19 cellular contexts compared by ENCODE assay signal in genomic region chr5:31119938-31120641, GRCh38.
A peak's percentile ranks its signal among the peaks of the same experiment; 100 is the strongest.
DNase-seq lines count a peak whose midpoint lies in the region; ATAC-seq and TF ChIP-seq lines count a peak whose summit lies in the region.
"Had no signal": no experiment of that assay in that cellular context is flagged by ENCODE, and none has a peak within 500 bp of the region (broad histone marks: within the 10 kb centered on the region; RNA-seq: fewer than 3 reads in every experiment).

No MANE protein-coding gene starts in this region.

- DNase-seq in COR-L47 (lab: John Stamatoyannopoulos, UW) (peak; percentile 5), RPMI7951 (ENCODE audit: low read depth) (peak; percentile 11), kidney glomerular epithelial cell (lab: John Stamatoyannopoulos, UW) (peak; percentile 98), tibial nerve (ENCODE audit: low spot score in 2 of 2) (no peak), ovary (no peak), NCI-H345 treated with DMSO at 0.1 percent for 48 hours (lab: John Stamatoyannopoulos, UW; ENCODE audit: unreplicated experiment) (no peak)
- DNase-seq: activated CD8-positive, alpha-beta memory T cell treated with anti-CD3 and anti-CD28 coated beads, Interleukin-2, amount 10 ng/mL, durations not matched to agents 7 days and 5 days; Caco-2; dermis blood vessel endothelial cell; hippocampal formation; left ventricle myocardium superior; NCI-H1930; NCI-H526 treated with DMSO at 0.1 percent for 48 hours; stimulated activated naive CD8-positive, alpha-beta T cell treated with anti-CD3 and anti-CD28 coated beads, Interleukin-15, amount 100 ng/mL, for 72 hours had no signal

- H3K27ac ChIP-seq in tibial nerve (no peak overlapping the region), ovary (no peak overlapping the region)
- H3K27ac ChIP-seq: KMS-11, vagina had no signal

- TF ChIP-seq POLR2A in tibial nerve (IDR thresholded peaks at IDR 0.05) (no peak), ovary (IDR thresholded peaks at IDR 0.05) (no peak)

- no peak overlapping the region for H3K4me3 ChIP-seq in tibial nerve
- H3K4me3 ChIP-seq in ovary, result no peak overlapping the region
- H3K4me3 ChIP-seq: vagina had no signal

- H3K36me3 ChIP-seq in tibial nerve, result no peaks in the 10 kb centered on the region
- H3K36me3 ChIP-seq in ovary, result no peaks in the 10 kb centered on the region
- H3K36me3 ChIP-seq: vagina had no signal

- intact Hi-C loops in ovary (cut with DNase I), result no loop called here

- 46 to 47% methylated on average over 7 of the region's 7 CpGs for WGBS in tibial nerve, 2 donors
- WGBS in ovary, 3 donors, result 73 to 76% (median 74%) methylated on average over 7 of the region's 7 CpGs

- H3K27me3 ChIP-seq in tibial nerve, result no peaks in the 10 kb centered on the region
- no peaks in the 10 kb centered on the region for H3K27me3 ChIP-seq in ovary
- H3K27me3 ChIP-seq: vagina had no signal

- TF ChIP-seq CTCF in tibial nerve (IDR thresholded peaks at IDR 0.05), result no peak
- no peak for TF ChIP-seq CTCF in ovary (IDR thresholded peaks at IDR 0.05)

- no peak for ATAC-seq in GM18858 (IDR thresholded peaks at IDR 0.05; ENCODE audit: unreplicated experiment)
- ATAC-seq: activated CD8-positive, alpha-beta memory T cell treated with anti-CD3 and anti-CD28 coated beads, Interleukin-2, amount 10 ng/mL, durations not matched to agents 7 days and 5 days; HCT116; left ventricle myocardium superior; stimulated activated naive CD8-positive, alpha-beta T cell treated with anti-CD3 and anti-CD28 coated beads, Interleukin-15, amount 100 ng/mL, for 72 hours had no signal

- H3K4me1 ChIP-seq in tibial nerve, result peaks cover 0 to 7% (median 0%) of the 10 kb centered on the region in 4 donors
- H3K4me1 ChIP-seq in ovary (ENCODE audit: insufficient read depth), result no peaks in the 10 kb centered on the region
- H3K4me1 ChIP-seq: vagina had no signal

- TF ChIP-seq RAD21 in Ishikawa (IDR thresholded peaks at IDR 0.05; ENCODE audit: low read depth), result peak; percentile 32

- TF ChIP-seq EP300 in Ishikawa (IDR thresholded peaks at IDR 0.05; ENCODE audit: borderline replicate concordance) (peak; percentile 100), tibial nerve (IDR thresholded peaks at IDR 0.05) (no peak), ovary (IDR thresholded peaks at IDR 0.05) (no peak)

- H3K9me3 ChIP-seq in tibial nerve (no peaks in the 10 kb centered on the region), ovary (no peaks in the 10 kb centered on the region)
- H3K9me3 ChIP-seq: Caco-2, vagina had no signal

TF ChIP-seq in Ishikawa, 13 proteins besides CTCF, POLR2A, EP300 and RAD21:
- no peak for TF ChIP-seq CREB1 (IDR thresholded peaks at IDR 0.05; ENCODE audit: low read depth)
- TF ChIP-seq TCF12 (IDR thresholded peaks at IDR 0.05; ENCODE audit: low read depth), result peak; percentile 99
- TF ChIP-seq NFIC (IDR thresholded peaks at IDR 0.05), result peak; percentile 97
- peak; percentile 41; the same call in 1 of the 2 replicates for TF ChIP-seq YY1 (IDR thresholded peaks at IDR 0.05; ENCODE audit: low read depth)
- peak; percentile 98 for TF ChIP-seq TEAD4 (IDR thresholded peaks at IDR 0.05)
- TF ChIP-seq, protein P1, sequence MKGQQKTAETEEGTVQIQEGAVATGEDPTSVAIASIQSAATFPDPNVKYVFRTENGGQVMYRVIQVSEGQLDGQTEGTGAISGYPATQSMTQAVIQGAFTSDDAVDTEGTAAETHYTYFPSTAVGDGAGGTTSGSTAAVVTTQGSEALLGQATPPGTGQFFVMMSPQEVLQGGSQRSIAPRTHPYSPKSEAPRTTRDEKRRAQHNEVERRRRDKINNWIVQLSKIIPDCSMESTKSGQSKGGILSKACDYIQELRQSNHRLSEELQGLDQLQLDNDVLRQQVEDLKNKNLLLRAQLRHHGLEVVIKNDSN (IDR thresholded peaks at IDR 0.05), result no peak
- TF ChIP-seq FOXM1 (IDR thresholded peaks at IDR 0.05; ENCODE audit: borderline replicate concordance, low read depth), result peak; percentile 99
- TF ChIP-seq, protein P2, sequence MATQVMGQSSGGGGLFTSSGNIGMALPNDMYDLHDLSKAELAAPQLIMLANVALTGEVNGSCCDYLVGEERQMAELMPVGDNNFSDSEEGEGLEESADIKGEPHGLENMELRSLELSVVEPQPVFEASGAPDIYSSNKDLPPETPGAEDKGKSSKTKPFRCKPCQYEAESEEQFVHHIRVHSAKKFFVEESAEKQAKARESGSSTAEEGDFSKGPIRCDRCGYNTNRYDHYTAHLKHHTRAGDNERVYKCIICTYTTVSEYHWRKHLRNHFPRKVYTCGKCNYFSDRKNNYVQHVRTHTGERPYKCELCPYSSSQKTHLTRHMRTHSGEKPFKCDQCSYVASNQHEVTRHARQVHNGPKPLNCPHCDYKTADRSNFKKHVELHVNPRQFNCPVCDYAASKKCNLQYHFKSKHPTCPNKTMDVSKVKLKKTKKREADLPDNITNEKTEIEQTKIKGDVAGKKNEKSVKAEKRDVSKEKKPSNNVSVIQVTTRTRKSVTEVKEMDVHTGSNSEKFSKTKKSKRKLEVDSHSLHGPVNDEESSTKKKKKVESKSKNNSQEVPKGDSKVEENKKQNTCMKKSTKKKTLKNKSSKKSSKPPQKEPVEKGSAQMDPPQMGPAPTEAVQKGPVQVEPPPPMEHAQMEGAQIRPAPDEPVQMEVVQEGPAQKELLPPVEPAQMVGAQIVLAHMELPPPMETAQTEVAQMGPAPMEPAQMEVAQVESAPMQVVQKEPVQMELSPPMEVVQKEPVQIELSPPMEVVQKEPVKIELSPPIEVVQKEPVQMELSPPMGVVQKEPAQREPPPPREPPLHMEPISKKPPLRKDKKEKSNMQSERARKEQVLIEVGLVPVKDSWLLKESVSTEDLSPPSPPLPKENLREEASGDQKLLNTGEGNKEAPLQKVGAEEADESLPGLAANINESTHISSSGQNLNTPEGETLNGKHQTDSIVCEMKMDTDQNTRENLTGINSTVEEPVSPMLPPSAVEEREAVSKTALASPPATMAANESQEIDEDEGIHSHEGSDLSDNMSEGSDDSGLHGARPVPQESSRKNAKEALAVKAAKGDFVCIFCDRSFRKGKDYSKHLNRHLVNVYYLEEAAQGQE (IDR thresholded peaks at IDR 0.05; ENCODE audit: low read depth), result no peak
- no peak for TF ChIP-seq TAF1 (IDR thresholded peaks at IDR 0.05; ENCODE audit: low read depth)
- TF ChIP-seq, protein P3, sequence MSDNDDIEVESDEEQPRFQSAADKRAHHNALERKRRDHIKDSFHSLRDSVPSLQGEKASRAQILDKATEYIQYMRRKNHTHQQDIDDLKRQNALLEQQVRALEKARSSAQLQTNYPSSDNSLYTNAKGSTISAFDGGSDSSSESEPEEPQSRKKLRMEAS (IDR thresholded peaks at IDR 0.05), result peak; percentile 71
- TF ChIP-seq ZBTB7A (IDR thresholded peaks at IDR 0.05; ENCODE audit: low read depth), result no peak
- TF ChIP-seq EGR1 (IDR thresholded peaks at IDR 0.05), result no peak
- peak; percentile 87 for TF ChIP-seq CEBPB (IDR thresholded peaks at IDR 0.05)

Comparison
In these comparisons a context has a peak if more than half of its experiments do, and no peak if none do; other contexts are left out.
1. DNase-seq: peak in COR-L47 (single experiment), RPMI7951 (single experiment) and kidney glomerular epithelial cell (single experiment); none in tibial nerve (0 of 2), ovary (0 of 5) and NCI-H345 treated with DMSO at 0.1 percent for 48 hours (single experiment).